ENCODE assay signal across 22 cellular contexts in genomic region chr10:106981461-106981850, GRCh38.
"Had no signal": no experiment of that assay in that cellular context is flagged by ENCODE, and none has a peak within 500 bp of the region (broad histone marks: within the 10 kb centered on the region; RNA-seq: fewer than 3 reads in every experiment).

No MANE protein-coding gene starts in this region.

- FAIRE-seq: endometrium had no signal

- H3K36me3 ChIP-seq: gastroesophageal sphincter, heart left ventricle, prostate gland, suprapubic skin had no signal

- H3K4me1 ChIP-seq: prostate gland, suprapubic skin had no signal

- H3K36me3 Mint-ChIP-seq: activated CD8-positive, alpha-beta memory T cell treated with anti-CD3 and anti-CD28 coated beads, Interleukin-2, amount 10 ng/mL, durations not matched to agents 7 days and 5 days; activated naive CD8-positive, alpha-beta T cell treated with anti-CD3 and anti-CD28 coated beads, Interleukin-2, amount 10 ng/mL, durations not matched to agents 7 days and 5 days had no signal

- DNase-seq: activated CD4-positive, alpha-beta memory T cell treated with anti-CD3 and anti-CD28 coated beads, Interleukin-2, amount 10 ng/mL, durations not matched to agents 7 days and 5 days; activated CD4-positive, alpha-beta T cell treated with anti-CD3 and anti-CD28 coated beads for 48 hours; activated CD4-positive, CD25-positive, alpha-beta regulatory T cell; activated CD8-positive, alpha-beta memory T cell treated with anti-CD3 and anti-CD28 coated beads, Interleukin-2, amount 10 ng/mL, durations not matched to agents 7 days and 5 days; activated naive CD4-positive, alpha-beta T cell treated with Interleukin-2 at 50 U/mL for 16 hours; activated naive CD8-positive, alpha-beta T cell treated with anti-CD3 and anti-CD28 coated beads, Interleukin-2, amount 10 ng/mL, durations not matched to agents 7 days and 5 days; activated T-cell treated with anti-CD3 and anti-CD28 coated beads, Interleukin-2, amount 50 U/mL, for 1 hour; caudate nucleus; heart left ventricle; kidney glomerular epithelial cell; left ventricle myocardium superior; stimulated activated CD4-positive, alpha-beta T cell treated with anti-CD3 and anti-CD28 coated beads, Interleukin-15, amount 100 ng/mL, for 24 hours; stimulated activated CD4-positive, alpha-beta T cell treated with anti-CD3 and anti-CD28 coated beads, Interleukin-4, amount 100 ng/mL, for 1 hour; stimulated activated naive CD8-positive, alpha-beta T cell treated with anti-CD3 and anti-CD28 coated beads, Interleukin-15, amount 100 ng/mL, for 72 hours; trophoblast cell had no signal

- H3K9me3 ChIP-seq: gastroesophageal sphincter, heart left ventricle, prostate gland, suprapubic skin had no signal

- H3K27me3 Mint-ChIP-seq: activated CD4-positive, alpha-beta memory T cell treated with anti-CD3 and anti-CD28 coated beads, Interleukin-2, amount 10 ng/mL, durations not matched to agents 7 days and 5 days; activated CD8-positive, alpha-beta memory T cell treated with anti-CD3 and anti-CD28 coated beads, Interleukin-2, amount 10 ng/mL, durations not matched to agents 7 days and 5 days; activated naive CD8-positive, alpha-beta T cell treated with anti-CD3 and anti-CD28 coated beads, Interleukin-2, amount 10 ng/mL, durations not matched to agents 7 days and 5 days; activated T-helper 17 cell treated with anti-CD3 and anti-CD28 coated beads, Interleukin-2, amount 50 U/mL, for 72 hours; brain; stimulated activated naive CD8-positive, alpha-beta T cell treated with anti-CD3 and anti-CD28 coated beads, Interleukin-15, amount 100 ng/mL, for 72 hours had no signal

- H3K4me3 Mint-ChIP-seq: activated CD4-positive, alpha-beta memory T cell treated with anti-CD3 and anti-CD28 coated beads, Interleukin-2, amount 10 ng/mL, durations not matched to agents 7 days and 5 days; activated CD8-positive, alpha-beta memory T cell treated with anti-CD3 and anti-CD28 coated beads, Interleukin-2, amount 10 ng/mL, durations not matched to agents 7 days and 5 days; activated naive CD8-positive, alpha-beta T cell treated with anti-CD3 and anti-CD28 coated beads, Interleukin-2, amount 10 ng/mL, durations not matched to agents 7 days and 5 days; activated T-helper 17 cell treated with anti-CD3 and anti-CD28 coated beads, Interleukin-2, amount 50 U/mL, for 72 hours; stimulated activated naive CD8-positive, alpha-beta T cell treated with anti-CD3 and anti-CD28 coated beads, Interleukin-15, amount 100 ng/mL, for 72 hours had no signal

- H3K4me1 Mint-ChIP-seq: activated CD4-positive, alpha-beta memory T cell treated with anti-CD3 and anti-CD28 coated beads, Interleukin-2, amount 10 ng/mL, durations not matched to agents 7 days and 5 days; activated CD8-positive, alpha-beta memory T cell treated with anti-CD3 and anti-CD28 coated beads, Interleukin-2, amount 10 ng/mL, durations not matched to agents 7 days and 5 days; activated naive CD8-positive, alpha-beta T cell treated with anti-CD3 and anti-CD28 coated beads, Interleukin-2, amount 10 ng/mL, durations not matched to agents 7 days and 5 days; activated T-helper 17 cell treated with anti-CD3 and anti-CD28 coated beads, Interleukin-2, amount 50 U/mL, for 72 hours; stimulated activated naive CD8-positive, alpha-beta T cell treated with anti-CD3 and anti-CD28 coated beads, Interleukin-15, amount 100 ng/mL, for 72 hours had no signal

- H3K27me3 ChIP-seq: gastroesophageal sphincter, heart left ventricle, suprapubic skin had no signal

- H3K27ac Mint-ChIP-seq: activated CD4-positive, alpha-beta memory T cell treated with anti-CD3 and anti-CD28 coated beads, Interleukin-2, amount 10 ng/mL, durations not matched to agents 7 days and 5 days; activated CD8-positive, alpha-beta memory T cell treated with anti-CD3 and anti-CD28 coated beads, Interleukin-2, amount 10 ng/mL, durations not matched to agents 7 days and 5 days; activated naive CD8-positive, alpha-beta T cell treated with anti-CD3 and anti-CD28 coated beads, Interleukin-2, amount 10 ng/mL, durations not matched to agents 7 days and 5 days; activated T-helper 17 cell treated with anti-CD3 and anti-CD28 coated beads, Interleukin-2, amount 50 U/mL, for 72 hours; stimulated activated naive CD8-positive, alpha-beta T cell treated with anti-CD3 and anti-CD28 coated beads, Interleukin-15, amount 100 ng/mL, for 72 hours had no signal

- H3K4me3 ChIP-seq: gastroesophageal sphincter, heart left ventricle, prostate gland, skin epidermis, suprapubic skin had no signal

- H3K27ac ChIP-seq: gastroesophageal sphincter, heart left ventricle, prostate gland, skin epidermis, suprapubic skin had no signal
